In genomic region chr4:5205981-5206380, GRCh38 we compare ENCODE assay signal across 14 cellular contexts.
"Had no signal": no experiment of that assay in that cellular context is flagged by ENCODE, and none has a peak within 500 bp of the region (broad histone marks: within the 10 kb centered on the region; RNA-seq: fewer than 3 reads in every experiment).

No MANE protein-coding gene starts in this region.

- H3K27ac ChIP-seq: left lung, spleen, stomach, tibial artery had no signal

- H3K4me2 ChIP-seq: SK-N-SH had no signal

- H3K4me1 ChIP-seq: left lung, spleen, stomach, tibial artery had no signal

- H3K36me3 Mint-ChIP-seq: naive thymus-derived CD4-positive, alpha-beta T cell had no signal

- H3K4me3 ChIP-seq: left lung, spleen, stomach, tibial artery had no signal

- H3K9me3 ChIP-seq: left lung, SK-N-SH, stomach, tibial artery had no signal

- ATAC-seq: activated CD4-positive, CD25-positive, alpha-beta regulatory T cell treated with anti-CD3 and anti-CD28 coated beads, Interleukin-2, amount 50 U/mL, for 24 hours; naive thymus-derived CD4-positive, alpha-beta T cell; right cardiac atrium had no signal

- H3K27ac Mint-ChIP-seq: naive thymus-derived CD4-positive, alpha-beta T cell; progenitor cell of endocrine pancreas had no signal

- H3K9ac ChIP-seq: SK-N-SH had no signal

- H3K36me3 ChIP-seq: left lung, spleen, stomach, tibial artery had no signal

- H3K4me3 Mint-ChIP-seq: naive thymus-derived CD4-positive, alpha-beta T cell had no signal

- DNase-seq: activated naive CD4-positive, alpha-beta T cell treated with Interleukin-2 at 50 U/mL for 16 hours; activated T-cell treated with anti-CD3 and anti-CD28 coated beads for 4 hours; kidney; left lung; naive thymus-derived CD4-positive, alpha-beta T cell; right cardiac atrium; SK-N-SH; spleen; stomach; T-helper 1 cell had no signal

- H3K27me3 ChIP-seq: left lung, spleen, stomach, tibial artery had no signal

- FAIRE-seq: endometrium, kidney had no signal
